In the genomic region with DNA sequence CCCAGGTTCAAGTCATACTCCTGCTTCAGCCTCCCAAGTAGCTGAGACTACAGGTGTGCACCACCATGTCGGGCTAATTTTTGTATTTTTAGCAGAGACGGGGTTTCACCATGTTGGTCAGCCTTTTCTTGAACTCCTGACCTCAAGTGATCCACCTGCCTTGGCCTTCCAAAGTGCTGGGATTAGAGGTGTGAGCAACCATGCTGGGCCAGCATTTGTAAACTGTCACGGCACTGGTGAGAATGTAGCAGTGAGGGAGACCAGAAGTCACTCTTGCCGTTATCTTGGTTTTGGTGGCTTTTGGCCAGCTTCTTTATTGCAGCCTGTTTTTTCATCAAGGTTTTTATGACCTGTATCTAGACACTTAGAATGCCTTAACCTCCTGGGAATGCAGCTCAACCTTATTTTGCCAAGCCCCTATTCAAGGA, we compare ENCODE assay signal across 20 cellular contexts. TPM values are rescaled to one million over a fixed set of nuclear protein-coding genes. Genes with fewer than 3 reads are reported as not detected.
DNase-seq lines count a peak whose midpoint lies in the region; ATAC-seq and TF ChIP-seq lines count a peak whose summit lies in the region.
"Had no signal": no experiment of that assay in that cellular context is flagged by ENCODE, and none has a peak within 500 bp of the region (broad histone marks: within the 10 kb centered on the region; RNA-seq: fewer than 3 reads in every experiment).

No MANE protein-coding gene starts in this region.

- H3K9me3 ChIP-seq in heart left ventricle (no peaks in the 10 kb centered on the region), SJSA1 (replicated peaks) (no peaks in the 10 kb centered on the region), WERI-Rb-1 (ENCODE audit: severe bottlenecking) (no peaks in the 10 kb centered on the region)
- H3K9me3 ChIP-seq: tibial nerve had no signal

- intact Hi-C loops in Right ventricle myocardium inferior (cut with DNase I): no loop called here
- intact Hi-C loops in heart left ventricle (cut with DNase I): loop anchor here in 1 of 10 donors (10.0 kb wide), 1 partner anchor 115 kb away; no protein-coding TSS in a partner anchor

- H3K4me1 ChIP-seq in heart left ventricle: no peaks in the 10 kb centered on the region
- peaks cover 36% of the 10 kb centered on the region for H3K4me1 ChIP-seq in SJSA1 (replicated peaks)
- H3K4me1 ChIP-seq: parathyroid adenoma had no signal

- ATAC-seq in Right ventricle myocardium inferior (peak; percentile 30), heart left ventricle (no peak), HG02623 (IDR thresholded peaks at IDR 0.05; ENCODE audit: unreplicated experiment) (no peak), GM21619 (IDR thresholded peaks at IDR 0.05; ENCODE audit: unreplicated experiment) (no peak)
- ATAC-seq: activated CD4-positive, alpha-beta T cell treated with anti-CD3 and anti-CD28 coated beads for 36 hours; natural killer cell had no signal

- H3K27me3 ChIP-seq in heart left ventricle (no peaks in the 10 kb centered on the region), SJSA1 (replicated peaks) (no peaks in the 10 kb centered on the region), WERI-Rb-1 (ENCODE audit: insufficient read depth, low read depth, severe bottlenecking) (no peaks in the 10 kb centered on the region)
- H3K27me3 ChIP-seq: tibial nerve had no signal

- no peaks in the 10 kb centered on the region for H3K36me3 ChIP-seq in heart left ventricle
- no peaks in the 10 kb centered on the region for H3K36me3 ChIP-seq in SJSA1
- H3K36me3 ChIP-seq in WERI-Rb-1: no peaks in the 10 kb centered on the region
- H3K36me3 ChIP-seq: tibial nerve had no signal

- 50 to 66% (median 58%) methylated on average over 4 of the region's 4 CpGs for WGBS in heart left ventricle, 4 donors

- DNase-seq in Right ventricle myocardium inferior (ENCODE audit: missing footprints) (no peak), heart left ventricle (no peak), SJSA1 (ENCODE audit: low read depth in 1 of 2, low spot score in 2 of 2) (no peak), fibroblast of villous mesenchyme (ENCODE audit: low read depth) (peak; percentile 71), hypothalamus (lab: John Stamatoyannopoulos, UW) (no peak), WERI-Rb-1 (no peak)
- DNase-seq: ACHN; activated CD4-positive, alpha-beta T cell treated with anti-CD3 and anti-CD28 coated beads for 36 hours; activated CD8-positive, alpha-beta memory T cell treated with anti-CD3 and anti-CD28 coated beads, Interleukin-2, amount 50 U/mL, for 4 hours; activated gamma-delta T cell treated with Interleukin-2 at 50 U/mL for 16 hours; H7; immature natural killer cell; natural killer cell; NCI-H1694; NCI-H446; T1000 had no signal

- H3K27ac ChIP-seq in heart left ventricle (peak overlapping the region in 5 of 12 donors; percentile 7 to 50 (median 20)), SJSA1 (0 out of 2 replicates have a peak overlapping the region, but pooled peaks have one; percentile 52), WERI-Rb-1 (no peak overlapping the region)
- H3K27ac ChIP-seq: parathyroid adenoma had no signal

- TF ChIP-seq POLR2A in heart left ventricle (IDR thresholded peaks at IDR 0.05): no peak

- TF ChIP-seq CTCF in heart left ventricle (IDR thresholded peaks at IDR 0.05) (no peak), fibroblast of villous mesenchyme (IDR thresholded peaks at IDR 0.05; ENCODE audit: insufficient read depth, low read depth, low read length) (no peak), WERI-Rb-1 (IDR thresholded peaks at IDR 0.05; ENCODE audit: low read depth, low read length) (no peak)

- H3K4me3 ChIP-seq in heart left ventricle: no peak overlapping the region
- no peak overlapping the region for H3K4me3 ChIP-seq in SJSA1
- H3K4me3 ChIP-seq in fibroblast of villous mesenchyme (ENCODE audit: low read depth, low read length): no peak overlapping the region
- no peak overlapping the region for H3K4me3 ChIP-seq in WERI-Rb-1 (ENCODE audit: low read depth, low read length)
- H3K4me3 ChIP-seq: tibial nerve had no signal

RNA-seq across cellular contexts. Expression of a gene that starts 22.4 kb away (rescaled TPM):
- 6.2 TPM for total RNA-seq in Right ventricle myocardium inferior
- total RNA-seq in heart left ventricle: 10 to 100 TPM in 2 of 9 donors, 1 to 10 TPM in 7; 2.2 to 14.5 (median 5.9) TPM
- polyA plus RNA-seq in heart left ventricle: 1 to 10 TPM; 1.4 to 3.3 TPM
- 15.1 and 19.0 TPM in 2 replicates for total RNA-seq in SJSA1 (2014; rRNA removed; shearing (Covaris generic))
- total RNA-seq in fibroblast of villous mesenchyme: 181 and 278 TPM in 2 replicates
- total RNA-seq: activated CD4-positive, alpha-beta T cell treated with anti-CD3 and anti-CD28 coated beads for 36 hours; natural killer cell had no signal
- polyA plus RNA-seq: immature natural killer cell had no signal
